ENCODE assay signal across 11 cellular contexts in genomic region chr1:230210979-230211336, GRCh38.
DNase-seq lines count a peak whose midpoint lies in the region; ATAC-seq and TF ChIP-seq lines count a peak whose summit lies in the region.
"Had no signal": no experiment of that assay in that cellular context is flagged by ENCODE, and none has a peak within 500 bp of the region (broad histone marks: within the 10 kb centered on the region; RNA-seq: fewer than 3 reads in every experiment).

No MANE protein-coding gene starts in this region.

- no peaks in the 10 kb centered on the region for H3K9me3 Mint-ChIP-seq in activated T-helper 17 cell treated with anti-CD3 and anti-CD28 coated beads, Interleukin-2, amount 50 U/mL, for 72 hours

- H3K36me3 Mint-ChIP-seq in activated T-helper 17 cell treated with anti-CD3 and anti-CD28 coated beads, Interleukin-2, amount 50 U/mL, for 72 hours (ENCODE audit: low read depth): peaks cover 48% of the 10 kb centered on the region

- H3K36me3 ChIP-seq in BLaER1 treated with 17β-estradiol and CSF1 and Interleukin-3, amounts not matched to agents 10 nM and 100 nM: peaks cover 0 to 52% (median 8%) of the 10 kb centered on the region in 11 experiments; a peak in 16 of 22 replicates
- H3K36me3 ChIP-seq in heart left ventricle: no peaks in the 10 kb centered on the region
- H3K36me3 ChIP-seq in SK-N-SH (replicated peaks in 1 of 2; ENCODE audit: control insufficient read depth in 1 of 2, insufficient read depth in 2 of 2, low read length in 1 of 2): peaks cover 0 to 5% of the 10 kb centered on the region in 2 experiments

- H3K79me2 ChIP-seq in SK-N-SH (ENCODE audit: insufficient read depth): peaks cover 29% of the 10 kb centered on the region; the same call in 1 of the 2 replicates

- POLR2A ChIA-PET in SK-N-SH (lab: Yijun Ruan, JAX): interaction anchor here (0.6 kb wide), 1 partner anchor 65 kb away, joined by 3 read pairs; no protein-coding TSS in a partner anchor

- peaks cover 0 to 72% (median 20%) of the 10 kb centered on the region in 11 experiments; a peak in 13 of 22 replicates for H4K20me1 ChIP-seq in BLaER1 treated with 17β-estradiol and CSF1 and Interleukin-3, amounts not matched to agents 10 nM and 100 nM
- H4K20me1 ChIP-seq in SK-N-SH (ENCODE audit: insufficient read depth): peaks cover 11% of the 10 kb centered on the region; the same call in 1 of the 2 replicates

- TF ChIP-seq RAD21 in SK-N-SH (IDR thresholded peaks at IDR 0.05; ENCODE audit: low read length): no peak

- H3K9ac ChIP-seq in BLaER1 treated with 17β-estradiol and CSF1 and Interleukin-3, amounts not matched to agents 10 nM and 100 nM: peak overlapping the region in 2 of 11 experiments; percentile 15 to 46; a peak in 1 of 22 replicates
- H3K9ac ChIP-seq in SK-N-SH: no peak overlapping the region

- intact Hi-C loops in heart left ventricle (cut with DNase I): loop anchor here in 7 of 10 donors (5.0 to 10.0 kb wide), 5 partner anchors 144 to 546 kb away; partner anchors contain the start of gene GALNT2 (in 4 of the 7)
- intact Hi-C loops in sciatic nerve (cut with DNase I): no loop called here

- peaks cover 58% of the 10 kb centered on the region for H3K4me1 Mint-ChIP-seq in activated T-helper 17 cell treated with anti-CD3 and anti-CD28 coated beads, Interleukin-2, amount 50 U/mL, for 72 hours

- peaks cover 75 to 100% (median 99%) of the 10 kb centered on the region in 10 experiments for H3K4me1 ChIP-seq in BLaER1 treated with 17β-estradiol and CSF1 and Interleukin-3, amounts not matched to agents 10 nM and 100 nM
- peaks cover 7 to 85% (median 58%) of the 10 kb centered on the region in 12 donors for H3K4me1 ChIP-seq in heart left ventricle
- peaks cover 10 to 26% of the 10 kb centered on the region in 2 experiments; a peak in 3 of 4 replicates for H3K4me1 ChIP-seq in SK-N-SH (ENCODE audit: control insufficient read depth in 1 of 2, insufficient read depth in 2 of 2, low read depth in 1 of 2, low read length in 1 of 2)

- no peak overlapping the region for H2AFZ ChIP-seq in SK-N-SH (ENCODE audit: low read depth)

- peak in 1 of 5 donors; percentile 34 for DNase-seq in heart left ventricle
- DNase-seq in sciatic nerve (ENCODE audit: low spot score): no peak
- DNase-seq in AG08395 (ENCODE audit: low spot score): no peak
- no peak for DNase-seq in SK-N-SH
- DNase-seq in G401 (ENCODE audit: low spot score): no peak
- DNase-seq: KBM-7; NCI-H1930; NK-92 treated with Interleukin-12 subunit alpha and Interleukin-12 subunit beta, amount 100 ng/mL, for 24 hours had no signal

- in situ Hi-C loops in G401 (cut with HindIII; ENCODE audit: low sequenced_read_pairs): no loop called here

- H3K9me3 ChIP-seq in BLaER1 treated with 17β-estradiol and CSF1 and Interleukin-3, amounts not matched to agents 10 nM and 100 nM (replicated peaks in 1 of 11): no peaks in the 10 kb centered on the region
- H3K9me3 ChIP-seq in heart left ventricle: no peaks in the 10 kb centered on the region
- H3K9me3 ChIP-seq in SK-N-SH: no peaks in the 10 kb centered on the region

- TF ChIP-seq EP300 in SK-N-SH (IDR thresholded peaks at IDR 0.05; ENCODE audit: borderline replicate concordance in 1 of 2, low read depth in 1 of 2, low read length in 1 of 2): no peak

- TF ChIP-seq CTCF in heart left ventricle (IDR thresholded peaks at IDR 0.05) (no peak), SK-N-SH (IDR thresholded peaks at IDR 0.05) (no peak)

- ATAC-seq in activated T-helper 17 cell treated with anti-CD3 and anti-CD28 coated beads, Interleukin-2, amount 50 U/mL, for 72 hours (replicated peaks): no peak
- ATAC-seq in heart left ventricle (peak in 2 of 4 donors; percentile 4 to 23), sciatic nerve (peak; percentile 33), GM19324 (IDR thresholded peaks at IDR 0.05; ENCODE audit: low FRiP score, unreplicated experiment) (no peak)

- H3K27ac ChIP-seq in BLaER1 treated with 17β-estradiol and CSF1 and Interleukin-3, amounts not matched to agents 10 nM and 100 nM: peak overlapping the region in 7 of 11 experiments; percentile 3 to 76 (median 70); a peak in 12 of 22 replicates
- peak overlapping the region; percentile 3 to 80 (median 51) for H3K27ac ChIP-seq in heart left ventricle
- H3K27ac ChIP-seq in SK-N-SH (ENCODE audit: low read depth in 2 of 2, low read length in 1 of 2): peak overlapping the region in 1 of 2 experiments; percentile 49; a peak in 2 of 4 replicates

- CTCF ChIA-PET in SK-N-SH (lab: Yijun Ruan, JAX): interaction anchor here (1.2 kb wide), 1 partner anchor 10 kb away, joined by 3 read pairs; no protein-coding TSS in a partner anchor

- no peaks in the 10 kb centered on the region for H3K27me3 Mint-ChIP-seq in activated T-helper 17 cell treated with anti-CD3 and anti-CD28 coated beads, Interleukin-2, amount 50 U/mL, for 72 hours

- H3F3A ChIP-seq in SK-N-SH (replicated peaks; ENCODE audit: insufficient read depth): peaks cover 3% of the 10 kb centered on the region

- H3K9me2 ChIP-seq in SK-N-SH: no peaks in the 10 kb centered on the region

- H3K27me3 ChIP-seq in BLaER1 treated with 17β-estradiol and CSF1 and Interleukin-3, amounts not matched to agents 10 nM and 100 nM: no peaks in the 10 kb centered on the region
- H3K27me3 ChIP-seq in heart left ventricle: no peaks in the 10 kb centered on the region
- no peaks in the 10 kb centered on the region for H3K27me3 ChIP-seq in SK-N-SH (ENCODE audit: insufficient read depth)

- peak overlapping the region; percentile 78 to 97 (median 89) for H3K4me2 ChIP-seq in BLaER1 treated with 17β-estradiol and CSF1 and Interleukin-3, amounts not matched to agents 10 nM and 100 nM
- H3K4me2 ChIP-seq in SK-N-SH: no peak overlapping the region

- peak overlapping the region; percentile 99 for H3K27ac Mint-ChIP-seq in activated T-helper 17 cell treated with anti-CD3 and anti-CD28 coated beads, Interleukin-2, amount 50 U/mL, for 72 hours

- no peak overlapping the region for H3K4me3 ChIP-seq in BLaER1 treated with 17β-estradiol and CSF1 and Interleukin-3, amounts not matched to agents 10 nM and 100 nM
- H3K4me3 ChIP-seq in heart left ventricle (peak overlapping the region in 2 of 12 donors; percentile 13 to 15), SK-N-SH (ENCODE audit: low read depth in 2 of 2, low read length in 1 of 2) (no peak overlapping the region)

- H3K4me3 Mint-ChIP-seq in activated T-helper 17 cell treated with anti-CD3 and anti-CD28 coated beads, Interleukin-2, amount 50 U/mL, for 72 hours: peak overlapping the region; percentile 80

- 64 to 85% (median 81%) methylated on average over 10 to 13 of the region's 13 CpGs for WGBS in heart left ventricle, 4 donors
- WGBS in SK-N-SH (ENCODE audit: low lambda C conversion rate): 100% methylated on average over 13 of the region's 13 CpGs

- TF ChIP-seq POLR2A in heart left ventricle (IDR thresholded peaks at IDR 0.05): no peak

TF ChIP-seq in SK-N-SH, 30 proteins besides CTCF, POLR2A, EP300 and RAD21:
- TF ChIP-seq SMC3 (IDR thresholded peaks at IDR 0.05; ENCODE audit: low read depth, low read length): no peak
- TF ChIP-seq USF2 (IDR thresholded peaks at IDR 0.05; ENCODE audit: borderline replicate concordance, low read depth, low read length): no peak
- TF ChIP-seq RXRA (IDR thresholded peaks at IDR 0.05; ENCODE audit: borderline replicate concordance, low read depth): no peak
- no peak for TF ChIP-seq NRF1 (IDR thresholded peaks at IDR 0.05; ENCODE audit: low read depth, low read length)
- no peak for TF ChIP-seq REST (IDR thresholded peaks at IDR 0.05; ENCODE audit: low read depth, low read length)
- TF ChIP-seq JUND (IDR thresholded peaks at IDR 0.05): no peak
